Comparison of ENCODE assay signal across 16 cellular contexts in the genomic region with DNA sequence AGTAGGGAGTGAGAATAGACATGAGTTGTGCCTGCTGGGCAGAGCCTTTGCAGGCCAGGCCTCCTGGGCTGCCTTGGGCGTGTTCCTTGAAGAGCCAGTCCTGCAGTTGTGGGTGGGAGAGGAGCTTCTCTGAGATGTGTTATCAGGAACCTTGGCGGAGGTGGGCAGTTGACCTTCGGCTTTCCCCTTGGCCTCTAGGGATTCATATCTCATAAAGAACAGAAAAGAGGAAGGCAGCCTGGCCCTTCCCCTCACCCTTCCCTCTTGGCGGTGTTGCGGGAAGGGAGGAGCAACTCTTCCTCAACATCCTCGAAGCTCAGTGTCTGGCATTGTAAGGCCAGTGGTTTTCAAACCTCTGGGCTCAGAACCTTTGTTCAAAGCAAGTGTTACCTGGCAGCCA. TPM values are rescaled to one million over a fixed set of nuclear protein-coding genes. Genes with fewer than 3 reads are reported as not detected.
DNase-seq lines count a peak whose midpoint lies in the region; ATAC-seq and TF ChIP-seq lines count a peak whose summit lies in the region.
"Had no signal": no experiment of that assay in that cellular context is flagged by ENCODE, and none has a peak within 500 bp of the region (broad histone marks: within the 10 kb centered on the region; RNA-seq: fewer than 3 reads in every experiment).

No MANE protein-coding gene starts in this region.

- H3K27ac ChIP-seq in heart left ventricle (peak overlapping the region in 2 of 12 donors; percentile 25 to 70), adrenal gland (peak overlapping the region in 2 of 5 donors; percentile 62 to 63), lower lobe of right lung (peak overlapping the region; percentile 48)

- peaks cover 0 to 8% of the 10 kb centered on the region in 2 donors for H3K27me3 Mint-ChIP-seq in effector memory CD8-positive, alpha-beta T cell

- H3K9me3 Mint-ChIP-seq in effector memory CD8-positive, alpha-beta T cell: no peaks in the 10 kb centered on the region
- H3K9me3 Mint-ChIP-seq: T-helper 1 cell treated with Interleukin-12 subunit alpha and Interleukin-12 subunit beta and Interleukin-4 antibody, amounts not matched to agents 30 μg/mL and 1 μg/mL, for 36 hours had no signal

- whole genome bisulfite sequencing in heart left ventricle, 4 donors: 62 to 73% (median 62%) methylated on average over 6 of the region's 6 CpGs
- 62 to 72% (median 66%) methylated on average over 5 to 6 of the region's 6 CpGs for WGBS in adrenal gland, 4 donors

- no peaks in the 10 kb centered on the region for H3K4me1 Mint-ChIP-seq in effector memory CD8-positive, alpha-beta T cell (ENCODE audit: low read depth in 2 of 2)

- H3K9me3 ChIP-seq in heart left ventricle: no peaks in the 10 kb centered on the region
- H3K9me3 ChIP-seq in adrenal gland (replicated peaks in 1 of 3): no peaks in the 10 kb centered on the region
- H3K9me3 ChIP-seq in lower lobe of right lung: no peaks in the 10 kb centered on the region

- H3K36me3 ChIP-seq in heart left ventricle (no peaks in the 10 kb centered on the region), adrenal gland (replicated peaks in 1 of 2) (no peaks in the 10 kb centered on the region), lower lobe of right lung (peaks cover 5% of the 10 kb centered on the region)

- H3K4me1 ChIP-seq in heart left ventricle: peaks cover 0 to 67% (median 0%) of the 10 kb centered on the region in 12 donors
- H3K4me1 ChIP-seq in adrenal gland (replicated peaks in 1 of 2): peaks cover 0 to 31% of the 10 kb centered on the region in 2 donors
- peaks cover 56% of the 10 kb centered on the region for H3K4me1 ChIP-seq in lower lobe of right lung

- intact Hi-C loops in heart left ventricle (cut with DNase I) (no loop called here), cardiac septum (cut with DNase I) (no loop called here), adrenal gland (cut with DNase I) (no loop called here), lower lobe of right lung (cut with DNase I) (no loop called here)

- TF ChIP-seq POLR2A in heart left ventricle (IDR thresholded peaks at IDR 0.05) (no peak), adrenal gland (IDR thresholded peaks at IDR 0.05) (no peak)

- no peak for TF ChIP-seq CTCF in heart left ventricle (IDR thresholded peaks at IDR 0.05)
- TF ChIP-seq CTCF in adrenal gland (IDR thresholded peaks at IDR 0.05): no peak
- TF ChIP-seq CTCF in lower lobe of right lung (IDR thresholded peaks at IDR 0.05): no peak

- no peak overlapping the region for H3K4me3 Mint-ChIP-seq in effector memory CD8-positive, alpha-beta T cell
- H3K4me3 Mint-ChIP-seq: T-helper 1 cell treated with Interleukin-12 subunit alpha and Interleukin-12 subunit beta and Interleukin-4 antibody, amounts not matched to agents 30 μg/mL and 1 μg/mL, for 36 hours had no signal

- no peak overlapping the region for H3K27ac Mint-ChIP-seq in effector memory CD8-positive, alpha-beta T cell
- H3K27ac Mint-ChIP-seq: T-helper 1 cell treated with Interleukin-12 subunit alpha and Interleukin-12 subunit beta and Interleukin-4 antibody, amounts not matched to agents 30 μg/mL and 1 μg/mL, for 36 hours had no signal

- H3K27me3 ChIP-seq in heart left ventricle (no peaks in the 10 kb centered on the region), adrenal gland (no peaks in the 10 kb centered on the region), lower lobe of right lung (ENCODE audit: low read depth) (no peaks in the 10 kb centered on the region)

- H3K36me3 Mint-ChIP-seq in effector memory CD8-positive, alpha-beta T cell (ENCODE audit: insufficient read depth): no peaks in the 10 kb centered on the region

- DNase-seq in heart left ventricle (peak in 2 of 5 donors; percentile 36 to 51), cardiac septum (ENCODE audit: low spot score) (no peak), adrenal gland (peak in 6 of 7 donors; percentile 24 to 56 (median 32)), lower lobe of right lung (peak; percentile 62), islet precursor cell (no peak)
- no peak for DNase-seq in effector memory CD8-positive, alpha-beta T cell
- DNase-seq: activated CD4-positive, alpha-beta T cell treated with anti-CD3 and anti-CD28 coated beads for 48 hours; activated T-cell treated with anti-CD3 and anti-CD28 coated beads, Interleukin-2, amount 50 U/mL, for 48 hours; Calu3; hippocampal formation; NCI-H1048 had no signal

- ATAC-seq in heart left ventricle (peak in 3 of 4 donors; percentile 50 to 57 (median 52)), lower lobe of right lung (peak; percentile 11 to 42), GM18520 (IDR thresholded peaks at IDR 0.05; ENCODE audit: unreplicated experiment) (no peak), GM18517 (IDR thresholded peaks at IDR 0.05; ENCODE audit: unreplicated experiment) (no peak)
- ATAC-seq in effector memory CD8-positive, alpha-beta T cell (replicated peaks): no peak
- ATAC-seq: Panc1 had no signal

- H3K4me3 ChIP-seq in heart left ventricle: no peak overlapping the region
- H3K4me3 ChIP-seq in adrenal gland: no peak overlapping the region
- H3K4me3 ChIP-seq in lower lobe of right lung: no peak overlapping the region
- H3K4me3 ChIP-seq: skin epidermis had no signal

RNA-seq across cellular contexts. Expression of a gene that starts 59.2 kb away (rescaled TPM):
- total RNA-seq in heart left ventricle: 10 to 100 TPM in 2 of 9 donors, 1 to 10 TPM in 7; 1.5 to 52.5 (median 2.7) TPM
- polyA plus RNA-seq in heart left ventricle: 1 to 10 TPM; 1.0 TPM
- 2.9 TPM for total RNA-seq in cardiac septum
- total RNA-seq in adrenal gland: 10 to 100 TPM; 12.8 to 32.4 (median 25.8) TPM
- polyA plus RNA-seq in adrenal gland: 10 to 100 TPM in 1 of 3 donors, 1 to 10 TPM in 2; 5.4 to 15.6 (median 5.8) TPM
- total RNA-seq in lower lobe of right lung: 196 TPM

Comparison
In these comparisons a context has a peak if more than half of its experiments do, and no peak if none do; other contexts are left out.
1. ATAC-seq: peak in heart left ventricle (3 of 4) and lower lobe of right lung (2 of 2); none in effector memory CD8-positive, alpha-beta T cell (single experiment), GM18520 (single experiment) and GM18517 (single experiment).
2. DNase-seq: peak in adrenal gland (6 of 7) and lower lobe of right lung (single experiment); none in cardiac septum (single experiment), effector memory CD8-positive, alpha-beta T cell (0 of 3) and islet precursor cell (single experiment).